9 cellular contexts compared by ENCODE assay signal in genomic region chr6:41779336-41779735, GRCh38. TPM values are rescaled to one million over a fixed set of nuclear protein-coding genes. Genes with fewer than 3 reads are reported as not detected.
DNase-seq lines count a peak whose midpoint lies in the region; ATAC-seq, FAIRE-seq and TF ChIP-seq lines count a peak whose summit lies in the region.
"Had no signal": no experiment of that assay in that cellular context is flagged by ENCODE, and none has a peak within 500 bp of the region (broad histone marks: within the 10 kb centered on the region; RNA-seq: fewer than 3 reads in every experiment).

No MANE protein-coding gene starts in this region.

- peaks cover 0 to 39% (median 17%) of the 10 kb centered on the region in 9 donors for H3K36me3 ChIP-seq in heart right ventricle
- H3K36me3 ChIP-seq in small intestine (ENCODE audit: control insufficient read depth in 2 of 2, insufficient read depth in 2 of 2, low read length in 2 of 2): peaks cover 0 to 6% of the 10 kb centered on the region in 2 donors

- POLR2A ChIA-PET in T-cell (lab: Charles Lee): no interaction called here

- H3K27me3 ChIP-seq in heart right ventricle (no peaks in the 10 kb centered on the region), right cardiac atrium (ENCODE audit: control insufficient read depth, insufficient read depth) (no peaks in the 10 kb centered on the region), small intestine (ENCODE audit: control insufficient read depth in 2 of 2, insufficient read depth in 2 of 2, low read length in 2 of 2) (no peaks in the 10 kb centered on the region)

- peaks cover 9% of the 10 kb centered on the region for H3K36me3 Mint-ChIP-seq in T-cell

- H3K9me3 Mint-ChIP-seq in T-cell: no peaks in the 10 kb centered on the region

- no peaks in the 10 kb centered on the region for H3K9me3 ChIP-seq in heart right ventricle
- no peaks in the 10 kb centered on the region for H3K9me3 ChIP-seq in right cardiac atrium (ENCODE audit: control insufficient read depth, low read length)
- no peaks in the 10 kb centered on the region for H3K9me3 ChIP-seq in small intestine (ENCODE audit: control insufficient read depth, low read depth)

- no peak for TF ChIP-seq CTCF in heart right ventricle (IDR thresholded peaks at IDR 0.05)

- FAIRE-seq in small intestine (lab: Jason Lieb, UNC): no peak
- FAIRE-seq: colon had no signal

- H3K27ac ChIP-seq in heart right ventricle: peak overlapping the region in 9 of 10 donors; percentile 29 to 94 (median 68)
- H3K27ac ChIP-seq in right cardiac atrium (ENCODE audit: low read length): no peak overlapping the region
- no peak overlapping the region for H3K27ac ChIP-seq in small intestine (ENCODE audit: low read depth in 1 of 2, low read length in 1 of 2)

- CTCF ChIA-PET in T-cell (lab: Charles Lee): interaction anchor here in 1 of 2 donors (0.7 to 1.7 kb wide), 7 partner anchors 45 to 768 kb away, joined by 3 to 6 read pairs (median 4); partner anchors contain the start of genes BYSL and MED20

- WGBS in heart right ventricle, 2 donors: 1 to 3% methylated on average over 14 to 16 of the region's 16 CpGs
- 2% methylated on average over 14 of the region's 16 CpGs for WGBS in right cardiac atrium
- 5 to 6% (median 5%) methylated on average over 8 to 16 of the region's 16 CpGs for WGBS in small intestine, 3 donors

- ATAC-seq in heart right ventricle (no peak), left ventricle myocardium superior (no peak), T-cell (replicated peaks in 1 of 4) (peak in 1 of 4 experiments; percentile 1), right cardiac atrium (no peak)

- intact Hi-C loops in heart right ventricle (cut with DNase I) (loop anchor here in 8 of 10 donors (5.0 to 10.0 kb wide), 10 partner anchors 42 to 415 kb away; partner anchors contain the start of genes TFEB (in 3 of the 8) and GUCA1A (in 1 of the 8)), left ventricle myocardium superior (cut with micrococcal nuclease) (no loop called here), right cardiac atrium (cut with DNase I) (loop anchor here in 2 of 4 donors (2.0 to 10.0 kb wide), 2 partner anchors 265 to 415 kb away; no protein-coding TSS in a partner anchor)

- H3K4me3 Mint-ChIP-seq in T-cell: peak overlapping the region; percentile 77 to 86 (median 85)

- peaks cover 14 to 24% (median 16%) of the 10 kb centered on the region in 3 donors for H3K4me1 Mint-ChIP-seq in T-cell

- peaks cover 5% of the 10 kb centered on the region in 2 donors for H3K27me3 Mint-ChIP-seq in T-cell

- DNase-seq in heart right ventricle (no peak), left ventricle myocardium superior (no peak), T-cell (peak in 1 of 34 experiments; percentile 3), right cardiac atrium (peak in 1 of 3 donors; percentile 60), small intestine (no peak), hepatic stellate cell (ENCODE audit: low spot score) (no peak), mucosa of gallbladder (ENCODE audit: low spot score) (no peak)
- no peak for DNase-seq in stimulated activated CD4-positive, alpha-beta T cell treated with anti-CD3 and anti-CD28 coated beads, Interleukin-4, amount 100 ng/mL, for 24 hours

- H3K4me1 ChIP-seq in heart right ventricle: peaks cover 11 to 53% (median 29%) of the 10 kb centered on the region in 9 donors
- H3K4me1 ChIP-seq in right cardiac atrium (ENCODE audit: control insufficient read depth, insufficient read depth, low read length): no peaks in the 10 kb centered on the region
- H3K4me1 ChIP-seq in small intestine (ENCODE audit: control insufficient read depth in 2 of 2, insufficient read depth in 1 of 2, low read depth in 1 of 2, low read length in 1 of 2): no peaks in the 10 kb centered on the region

- H3K27ac Mint-ChIP-seq in T-cell: peak overlapping the region; percentile 66 to 80

- peak overlapping the region; percentile 57 to 99 (median 88) for H3K4me3 ChIP-seq in heart right ventricle
- H3K4me3 ChIP-seq in right cardiac atrium (ENCODE audit: low read length): peak overlapping the region; percentile 80
- peak overlapping the region; percentile 59 to 76 for H3K4me3 ChIP-seq in small intestine (ENCODE audit: low read depth in 1 of 2, low read length in 2 of 2)

RNA-seq across cellular contexts. Expression of gene FRS3, which starts 0.4 kb away (rescaled TPM):
- total RNA-seq in heart right ventricle (1 to 10 TPM; 4.1 to 8.7 (median 5.8) TPM), left ventricle myocardium superior (5.2 TPM), T-cell (10 to 100 TPM in 1 of 5 donors, 1 to 10 TPM in 4; 5.2 to 10.4 (median 8.9) TPM), right cardiac atrium (1 to 10 TPM; 3.7 to 6.9 (median 4.8) TPM), mucosa of gallbladder (6.3 TPM)
- polyA plus RNA-seq in heart right ventricle (1 to 10 TPM; 2.8 to 8.0 TPM), right cardiac atrium (5.5 TPM), small intestine (1 to 10 TPM; 1.1 to 4.2 (median 4.0) TPM)

RNA-seq across cellular contexts. Expression of gene PRICKLE4, which starts 1.2 kb away (rescaled TPM):
- total RNA-seq in heart right ventricle: 1 to 10 TPM in 7 of 10 donors, under 1 TPM in 3; 0.38 to 4.7 (median 1.9) TPM
- 1 to 10 TPM; 1.6 to 6.1 TPM for polyA plus RNA-seq in heart right ventricle
- 3.8 TPM for total RNA-seq in left ventricle myocardium superior
- total RNA-seq in T-cell: under 1 TPM in 2 of 5 donors, not detected in 3; 0.44 to 0.60 TPM
- total RNA-seq in right cardiac atrium: 1 to 10 TPM; 2.2 to 4.0 (median 3.2) TPM
- 1.7 TPM for polyA plus RNA-seq in right cardiac atrium
- 1 to 10 TPM in 1 of 3 donors, under 1 TPM in 1, not detected in 1; 0.89 to 1.6 TPM for polyA plus RNA-seq in small intestine
- total RNA-seq in mucosa of gallbladder: 13.1 TPM

RNA-seq across cellular contexts. Expression of gene TOMM6, which starts 8.2 kb away (rescaled TPM):
- total RNA-seq in heart right ventricle: 100 to 1,000 TPM; 156 to 210 (median 186) TPM
- 100 to 1,000 TPM; 135 to 291 TPM for polyA plus RNA-seq in heart right ventricle
- 216 TPM for total RNA-seq in left ventricle myocardium superior
- total RNA-seq in T-cell: 100 to 1,000 TPM; 124 to 131 (median 127) TPM
- total RNA-seq in right cardiac atrium: 100 to 1,000 TPM; 123 to 162 (median 140) TPM
- 228 TPM for polyA plus RNA-seq in right cardiac atrium
- 100 to 1,000 TPM; 166 to 256 (median 216) TPM for polyA plus RNA-seq in small intestine
- total RNA-seq in mucosa of gallbladder: 123 TPM

RNA-seq across cellular contexts. Expression of gene PGC, which starts 32.1 kb away (rescaled TPM):
- total RNA-seq in heart right ventricle: not detected
- polyA plus RNA-seq in heart right ventricle: 1 to 10 TPM in 1 of 2 donors, under 1 TPM in 1; 0.58 to 2.0 TPM
- not detected for total RNA-seq in left ventricle myocardium superior
- under 1 TPM in 3 of 5 donors, not detected in 2; 0.58 to 0.86 (median 0.70) TPM for total RNA-seq in T-cell
- under 1 TPM in 1 of 4 donors, not detected in 3; 0.42 TPM for total RNA-seq in right cardiac atrium
- polyA plus RNA-seq in right cardiac atrium: 1.00 TPM
- polyA plus RNA-seq in small intestine: 10 to 100 TPM; 12.2 to 51.3 (median 13.9) TPM
- 6.7 TPM for total RNA-seq in mucosa of gallbladder

RNA-seq across cellular contexts. Expression of gene TFEB, which starts 43.9 kb away (rescaled TPM):
- total RNA-seq in heart right ventricle (10 to 100 TPM; 29.2 to 47.0 (median 39.6) TPM), left ventricle myocardium superior (50.9 TPM), T-cell (10 to 100 TPM; 18.9 to 28.1 (median 19.5) TPM), right cardiac atrium (10 to 100 TPM; 31.6 to 51.1 (median 46.2) TPM), mucosa of gallbladder (41.7 TPM)
- polyA plus RNA-seq in heart right ventricle (10 to 100 TPM; 36.9 to 52.3 TPM), right cardiac atrium (33.4 TPM), small intestine (10 to 100 TPM; 11.5 to 34.3 (median 19.9) TPM)

Comparison
In these comparisons a context has a peak if more than half of its experiments do, and no peak if none do; other contexts are left out.
1. H3K27ac ChIP-seq: peak in heart right ventricle (9 of 10); none in right cardiac atrium (single experiment) and small intestine (0 of 2).
2. Peak in every context shown above with its lines, with median percentiles within 50 percentile points of each other: H3K4me3 ChIP-seq.